17 cellular contexts compared by ENCODE assay signal in genomic region chr17:39533891-39534290, GRCh38.
DNase-seq lines count a peak whose midpoint lies in the region; ATAC-seq, FAIRE-seq and TF ChIP-seq lines count a peak whose summit lies in the region.
"Had no signal": no experiment of that assay in that cellular context is flagged by ENCODE, and none has a peak within 500 bp of the region (broad histone marks: within the 10 kb centered on the region; RNA-seq: fewer than 3 reads in every experiment).

No MANE protein-coding gene starts in this region.

- TF ChIP-seq CTCF in left lung (IDR thresholded peaks at IDR 0.05) (no peak), pancreas (IDR thresholded peaks at IDR 0.05) (no peak)

- intact Hi-C loops in left lung (cut with DNase I) (no loop called here), pancreas (cut with DNase I) (no loop called here)

- peaks cover 7% of the 10 kb centered on the region for H3K4me1 ChIP-seq in adipocyte (ENCODE audit: control insufficient read depth, insufficient read depth, low read length)
- peaks cover 18 to 58% of the 10 kb centered on the region in 2 donors for H3K4me1 ChIP-seq in left lung
- peaks cover 0 to 2% (median 1%) of the 10 kb centered on the region in 3 donors for H3K4me1 ChIP-seq in pancreas
- H3K4me1 ChIP-seq: SJSA1 had no signal

- no peak overlapping the region for H3K9ac ChIP-seq in adipocyte (ENCODE audit: low read length)

- 59 to 66% methylated on average over 4 of the region's 4 CpGs for WGBS in pancreas, 2 donors

- peak; percentile 63 for ATAC-seq in left lung
- ATAC-seq in pancreas = no peak
- ATAC-seq in HG02763 (IDR thresholded peaks at IDR 0.05; ENCODE audit: unreplicated experiment) = no peak
- ATAC-seq: HepG2, T-helper 17 cell had no signal

- peaks cover 43% of the 10 kb centered on the region for H3K36me3 ChIP-seq in adipocyte (ENCODE audit: control insufficient read depth, insufficient read depth, low read length, severe bottlenecking)
- peaks cover 0 to 29% of the 10 kb centered on the region in 2 donors for H3K36me3 ChIP-seq in left lung
- H3K36me3 ChIP-seq in pancreas = peaks cover 0 to 14% (median 0%) of the 10 kb centered on the region in 3 donors

- FAIRE-seq in G401.6 (lab: Jason Lieb, UNC) (peak; percentile 42), pancreas (lab: Jason Lieb, UNC) (no peak)
- FAIRE-seq: HepG2 had no signal

- H3K27me3 ChIP-seq in adipocyte (replicated peaks; ENCODE audit: control insufficient read depth, insufficient read depth, low read length) = no peaks in the 10 kb centered on the region
- H3K27me3 ChIP-seq in left lung = no peaks in the 10 kb centered on the region
- no peaks in the 10 kb centered on the region for H3K27me3 ChIP-seq in pancreas
- H3K27me3 ChIP-seq: Peyer's patch, SJSA1 had no signal

- DNase-seq in DMS53 (lab: John Stamatoyannopoulos, UW) (peak; percentile 79), adipocyte (ENCODE audit: low read depth) (peak; percentile 33), left lung (no peak), middle frontal gyrus (ENCODE audit: extremely low spot score, low spot score) (no peak), pancreas (no peak), amygdala (lab: John Stamatoyannopoulos, UW) (no peak)
- DNase-seq: KG1, MV-4-11, NCI-H1417, NCI-H187, NCI-H524 treated with DMSO at 0.1 percent for 48 hours, Peyer's patch, T-helper 17 cell had no signal

- H3K27ac ChIP-seq in left lung (peak overlapping the region in 1 of 2 donors; percentile 39), pancreas (no peak overlapping the region)
- H3K27ac ChIP-seq: Peyer's patch, SJSA1 had no signal

- H3K4me3 ChIP-seq in adipocyte (ENCODE audit: low read length) (no peak overlapping the region), left lung (no peak overlapping the region), pancreas (no peak overlapping the region)
- H3K4me3 ChIP-seq: Peyer's patch, SJSA1 had no signal

- no peaks in the 10 kb centered on the region for H3K9me3 ChIP-seq in adipocyte (ENCODE audit: control insufficient read depth, low read length)
- H3K9me3 ChIP-seq in left lung = no peaks in the 10 kb centered on the region
- H3K9me3 ChIP-seq in pancreas = no peaks in the 10 kb centered on the region
- H3K9me3 ChIP-seq: Peyer's patch, SJSA1 had no signal

Comparison
In these comparisons a context has a peak if more than half of its experiments do, and no peak if none do; other contexts are left out.
1. DNase-seq: peak in DMS53 (single experiment) and adipocyte (single experiment); none in left lung (0 of 2), middle frontal gyrus (single experiment), pancreas (0 of 6) and amygdala (0 of 56).